In genomic region chr2:95435162-95435871, GRCh38 we compare ENCODE assay signal across 12 cellular contexts. TPM values are rescaled to one million over a fixed set of nuclear protein-coding genes. Genes with fewer than 3 reads are reported as not detected.
"Had no signal": no experiment of that assay in that cellular context is flagged by ENCODE, and none has a peak within 500 bp of the region (broad histone marks: within the 10 kb centered on the region; RNA-seq: fewer than 3 reads in every experiment).

No MANE protein-coding gene starts in this region.

RNA-seq across cellular contexts. Expression of gene TRIM43B, which starts 49.2 kb away (rescaled TPM):
- total RNA-seq: activated CD4-positive, alpha-beta T cell treated with anti-CD3 and anti-CD28 coated beads for 36 hours; activated CD4-positive, alpha-beta T cell treated with anti-CD3 and anti-CD28 coated beads, Interleukin-2, amount 10 ng/mL, durations not matched to agents 7 days and 5 days; activated CD8-positive, alpha-beta T cell treated with anti-CD3 and anti-CD28 coated beads, Interleukin-2, amount 10 ng/mL, durations not matched to agents 7 days and 5 days; activated naive CD8-positive, alpha-beta T cell treated with anti-CD3 and anti-CD28 coated beads, Interleukin-2, amount 10 ng/mL, durations not matched to agents 7 days and 5 days; activated T-helper 2 cell treated with anti-CD3 and anti-CD28 coated beads, Interferon-gamma antibody, Interleukin-2, Interleukin-4, amounts not matched to agents 10 μg/mL and 5 μg/mL and 100 μg/mL, durations not matched to agents 14 hours and 24 hours and 36 hours; body of pancreas; breast epithelium; SJCRH30; T-cell; T-helper 17 cell; WTC11 had no signal
- polyA plus RNA-seq: adipose tissue had no signal
